In genomic region chr17:67481808-67482207, GRCh38 we compare ENCODE assay signal across 14 cellular contexts.
DNase-seq lines count a peak whose midpoint lies in the region; ATAC-seq and TF ChIP-seq lines count a peak whose summit lies in the region.
"Had no signal": no experiment of that assay in that cellular context is flagged by ENCODE, and none has a peak within 500 bp of the region (broad histone marks: within the 10 kb centered on the region; RNA-seq: fewer than 3 reads in every experiment).

No MANE protein-coding gene starts in this region.

- peaks cover 42% of the 10 kb centered on the region for H3K4me1 ChIP-seq in osteoblast (ENCODE audit: insufficient read depth, low read length)
- H3K4me1 ChIP-seq: tibial artery had no signal

- no peaks in the 10 kb centered on the region for H3K36me3 ChIP-seq in osteoblast (ENCODE audit: insufficient read depth, low read length)
- H3K36me3 ChIP-seq in H7 (replicated peaks; ENCODE audit: control insufficient read depth, insufficient read depth, low read length), result no peaks in the 10 kb centered on the region
- H3K36me3 ChIP-seq: tibial artery had no signal

- peak overlapping the region; percentile 58 for H3K4me2 ChIP-seq in osteoblast (ENCODE audit: insufficient read depth, low read length)

- peaks cover 28% of the 10 kb centered on the region for H3K79me2 ChIP-seq in osteoblast (ENCODE audit: insufficient read depth, low read length)

- peak overlapping the region; percentile 54 for H2AFZ ChIP-seq in osteoblast (ENCODE audit: low read length)

- no peaks in the 10 kb centered on the region for H3K27me3 ChIP-seq in osteoblast (ENCODE audit: insufficient read depth, low read length)
- no peaks in the 10 kb centered on the region for H3K27me3 ChIP-seq in H7 (ENCODE audit: control insufficient read depth, insufficient read depth, low read length)
- H3K27me3 ChIP-seq: tibial artery had no signal

- DNase-seq in Daoy (ENCODE audit: low read depth) (peak; percentile 24), MV-4-11 (lab: John Stamatoyannopoulos, UW) (peak; percentile 96), choroid plexus epithelial cell (ENCODE audit: low read depth) (peak; percentile 65), osteoblast (ENCODE audit: insufficient read length, low spot score, missing footprints) (no peak), H7 (no peak)
- no peak for DNase-seq in stimulated activated CD8-positive, alpha-beta memory T cell treated with anti-CD3 and anti-CD28 coated beads, Interleukin-4, amount 100 ng/mL, for 48 hours
- DNase-seq: activated B cell treated with CpG ODN at 0.5 μM for 24 hours; amygdala; DMS53; kidney glomerular epithelial cell; NCI-H2171; stimulated activated CD4-positive, alpha-beta T cell treated with anti-CD3 and anti-CD28 coated beads, Interleukin-4, amount 100 ng/mL, for 4 hours; tibial artery had no signal

- H4K20me1 ChIP-seq in osteoblast (ENCODE audit: insufficient read depth, low read length), result no peaks in the 10 kb centered on the region

- ATAC-seq in HG02588 (IDR thresholded peaks at IDR 0.05; ENCODE audit: unreplicated experiment), result no peak

- peak overlapping the region; percentile 94 for H3K27ac ChIP-seq in osteoblast (ENCODE audit: low read depth, low read length)
- H3K27ac ChIP-seq: tibial artery had no signal

- no peaks in the 10 kb centered on the region for H3K9me3 ChIP-seq in osteoblast (ENCODE audit: low read depth, low read length)
- H3K9me3 ChIP-seq: tibial artery had no signal

- H3K4me3 ChIP-seq in choroid plexus epithelial cell (ENCODE audit: low read depth, low read length) (no peak overlapping the region), osteoblast (ENCODE audit: insufficient read depth, low read length) (no peak overlapping the region), H7 (ENCODE audit: insufficient read depth, low read depth, low read length) (no peak overlapping the region)
- H3K4me3 ChIP-seq: tibial artery had no signal

- no peak for TF ChIP-seq CTCF in choroid plexus epithelial cell (conservative IDR thresholded peaks at IDR 0.05; ENCODE audit: low read depth, low read length)
- no peak for TF ChIP-seq CTCF in osteoblast (IDR thresholded peaks at IDR 0.05; ENCODE audit: extremely low read depth, low read depth, low read length)

Comparison
In these comparisons a context has a peak if more than half of its experiments do, and no peak if none do; other contexts are left out.
1. DNase-seq: peak in Daoy (single experiment), MV-4-11 (single experiment) and choroid plexus epithelial cell (single experiment); none in osteoblast (single experiment), stimulated activated CD8-positive, alpha-beta memory T cell treated with anti-CD3 and anti-CD28 coated beads, Interleukin-4, amount 100 ng/mL, for 48 hours (single experiment) and H7 (single experiment).